Comparison of ENCODE assay signal across 11 cellular contexts in the genomic region with DNA sequence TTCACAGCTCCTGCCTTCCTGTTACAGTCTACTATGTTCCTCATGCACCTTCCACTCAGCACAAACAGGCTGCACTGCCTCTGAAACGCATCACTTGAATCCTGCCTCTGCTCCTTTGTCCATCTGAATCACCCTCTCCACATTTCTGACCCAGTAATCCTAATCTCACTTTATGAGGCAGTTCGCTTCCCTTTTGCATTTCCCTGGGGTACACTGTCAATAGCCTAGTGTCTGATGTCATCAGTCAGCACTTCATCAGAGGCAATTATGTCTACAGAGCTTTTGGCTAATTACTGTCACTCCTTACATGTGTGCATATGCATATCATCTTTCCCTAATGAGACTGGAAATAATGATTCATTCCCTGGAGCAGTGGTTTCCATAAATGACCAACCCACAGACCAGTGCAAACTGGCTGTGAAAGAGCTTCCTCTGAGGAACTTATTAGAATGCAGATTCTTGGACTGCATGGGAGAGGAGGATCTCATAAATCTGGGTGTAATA.
DNase-seq lines count a peak whose midpoint lies in the region; ATAC-seq and TF ChIP-seq lines count a peak whose summit lies in the region.
"Had no signal": no experiment of that assay in that cellular context is flagged by ENCODE, and none has a peak within 500 bp of the region (broad histone marks: within the 10 kb centered on the region; RNA-seq: fewer than 3 reads in every experiment).

No MANE protein-coding gene starts in this region.

- H3K27me3 Mint-ChIP-seq in nephron progenitor cell (ENCODE audit: low read depth, poor library complexity) = no peaks in the 10 kb centered on the region

- no peaks in the 10 kb centered on the region for H3K9me3 Mint-ChIP-seq in nephron progenitor cell
- H3K9me3 Mint-ChIP-seq: T-helper 1 cell treated with Interleukin-12 subunit alpha and Interleukin-12 subunit beta and Interleukin-4 antibody, amounts not matched to agents 30 μg/mL and 1 μg/mL, for 36 hours had no signal

- H3K36me3 Mint-ChIP-seq in nephron progenitor cell (ENCODE audit: low read depth) = peaks cover 17% of the 10 kb centered on the region

- H3K4me3 Mint-ChIP-seq in nephron progenitor cell = no peak overlapping the region
- H3K4me3 Mint-ChIP-seq: T-helper 1 cell treated with Interleukin-12 subunit alpha and Interleukin-12 subunit beta and Interleukin-4 antibody, amounts not matched to agents 30 μg/mL and 1 μg/mL, for 36 hours had no signal

- no peak for ATAC-seq in HG02571 (IDR thresholded peaks at IDR 0.05; ENCODE audit: unreplicated experiment)
- no peak for ATAC-seq in GM19023 (IDR thresholded peaks at IDR 0.05; ENCODE audit: unreplicated experiment)

- H3K4me1 Mint-ChIP-seq in nephron progenitor cell = peaks cover 30% of the 10 kb centered on the region

- peak overlapping the region; percentile 7 for H3K27ac Mint-ChIP-seq in nephron progenitor cell
- H3K27ac Mint-ChIP-seq: T-helper 1 cell treated with Interleukin-12 subunit alpha and Interleukin-12 subunit beta and Interleukin-4 antibody, amounts not matched to agents 30 μg/mL and 1 μg/mL, for 36 hours had no signal

- DNase-seq in GM03348 (ENCODE audit: low spot score) (peak; percentile 9), NCI-H1436 (lab: John Stamatoyannopoulos, UW) (peak; percentile 73), astrocyte of the hippocampus (ENCODE audit: low read depth, low spot score) (peak; percentile 68), nephron progenitor cell (no peak), iPS-NIHi11 (ENCODE audit: low spot score) (no peak)
- DNase-seq: esophagus squamous epithelium, NCI-H1092, stomach had no signal

- TF ChIP-seq CTCF in nephron progenitor cell (IDR thresholded peaks at IDR 0.05) = no peak

Comparison
In these comparisons a context has a peak if more than half of its experiments do, and no peak if none do; other contexts are left out.
1. DNase-seq: peak in GM03348 (single experiment), NCI-H1436 (single experiment) and astrocyte of the hippocampus (single experiment); none in nephron progenitor cell (single experiment) and iPS-NIHi11 (single experiment).